In the genomic region with DNA sequence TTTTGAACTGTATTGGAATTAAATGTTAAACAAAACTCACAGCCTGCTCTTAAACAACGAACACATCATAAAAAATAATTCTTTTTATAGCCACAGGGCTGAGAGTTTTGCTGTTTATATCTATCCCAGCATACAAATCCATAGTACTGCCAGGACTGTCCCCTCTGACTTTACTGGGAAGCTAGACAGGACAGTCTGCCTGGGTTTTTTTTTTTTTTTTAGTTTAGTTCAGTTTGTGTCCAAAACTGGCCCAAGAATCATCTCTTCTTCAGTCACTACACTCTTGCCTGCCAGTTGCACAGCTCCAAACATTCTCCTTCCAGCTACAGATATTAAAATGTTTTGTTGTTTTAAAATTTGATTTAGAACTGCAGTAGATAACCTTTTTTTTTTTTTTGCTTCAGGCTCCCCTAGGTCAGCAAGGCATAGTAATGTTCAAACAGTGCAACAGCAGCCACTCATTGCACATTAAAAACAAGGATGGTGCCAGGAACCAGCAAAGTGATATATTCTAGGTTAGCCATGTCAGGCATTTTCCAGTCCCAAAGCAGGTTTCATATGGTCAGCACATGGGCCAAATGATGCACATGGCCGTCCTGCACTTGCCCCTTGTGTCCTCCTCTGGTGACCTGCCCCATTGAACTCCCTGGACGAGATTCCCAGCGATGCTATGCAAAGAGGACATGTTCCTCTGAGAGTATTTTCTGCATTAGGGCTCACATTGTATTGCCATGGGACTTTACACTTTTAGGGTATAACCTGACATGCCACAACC, we compare ENCODE assay signal across 22 cellular contexts.
A peak's percentile ranks its signal among the peaks of the same experiment; 100 is the strongest.
DNase-seq lines count a peak whose midpoint lies in the region; ATAC-seq, FAIRE-seq and TF ChIP-seq lines count a peak whose summit lies in the region.
"Had no signal": no experiment of that assay in that cellular context is flagged by ENCODE, and none has a peak within 500 bp of the region (broad histone marks: within the 10 kb centered on the region; RNA-seq: fewer than 3 reads in every experiment).

No MANE protein-coding gene starts in this region.

- TF ChIP-seq CTCF in kidney (IDR thresholded peaks at IDR 0.05; ENCODE audit: borderline replicate concordance, extremely low read depth, insufficient read depth) = no peak
- TF ChIP-seq CTCF in body of pancreas (IDR thresholded peaks at IDR 0.05) = no peak

- H3K36me3 ChIP-seq in adipocyte (ENCODE audit: control insufficient read depth, insufficient read depth, low read length, severe bottlenecking) (no peaks in the 10 kb centered on the region), kidney (ENCODE audit: control insufficient read depth in 1 of 2, insufficient read depth in 2 of 2, low read length in 2 of 2) (no peaks in the 10 kb centered on the region), body of pancreas (replicated peaks in 1 of 2; ENCODE audit: insufficient read depth in 1 of 2, low read depth in 2 of 2) (no peaks in the 10 kb centered on the region)
- H3K36me3 ChIP-seq: BE2C, SJCRH30 had no signal

- FAIRE-seq in kidney (lab: Jason Lieb, UNC) = no peak
- FAIRE-seq: A549, GM12878 had no signal

- intact Hi-C loops in kidney (cut with DNase I) (no loop called here), sciatic nerve (cut with DNase I) (no loop called here), body of pancreas (cut with DNase I) (no loop called here)

- 76 to 90% methylated on average over 4 of the region's 4 CpGs for WGBS in body of pancreas, 2 donors

- TF ChIP-seq POLR2A in body of pancreas (IDR thresholded peaks at IDR 0.05) = no peak

- H3K4me3 ChIP-seq in adipocyte (ENCODE audit: low read length) (peak overlapping the region; percentile 30), kidney (ENCODE audit: low read length in 2 of 2) (no peak overlapping the region), body of pancreas (no peak overlapping the region)
- H3K4me3 ChIP-seq: A549, GM12878, SJCRH30 had no signal

- DNase-seq in EH (ENCODE audit: low read depth) = peak; percentile 27
- no peak for DNase-seq in adipocyte (ENCODE audit: low read depth)
- peak; percentile 70 for DNase-seq in kidney
- DNase-seq in sciatic nerve (ENCODE audit: low spot score) = no peak
- no peak for DNase-seq in midbrain (lab: John Stamatoyannopoulos, UW)
- no peak for DNase-seq in stimulated activated CD4-positive, alpha-beta T cell treated with anti-CD3 and anti-CD28 coated beads, Interleukin-2, amount 100 ng/mL, for 24 hours
- no peak for DNase-seq in body of pancreas
- DNase-seq: BE2C, DMS79, GOT3, HCEC 1CT, NCI-H1105, NCI-H146, NCI-H2029, NCI-H2227 treated with DMSO at 0.1 percent for 48 hours, NCI-H510A treated with DMSO at 0.1 percent for 48 hours, NCI-H748 treated with DMSO at 0.1 percent for 48 hours, SJCRH30 had no signal

- H3K27ac ChIP-seq in kidney (ENCODE audit: low read depth in 2 of 2, low read length in 2 of 2) (no peak overlapping the region), body of pancreas (no peak overlapping the region)
- H3K27ac ChIP-seq: A549, KMS-11, RWPE1, SJCRH30 had no signal

- ATAC-seq in sciatic nerve (peak; percentile 76), body of pancreas (no peak)
- ATAC-seq: A549, GM12878 had no signal

- H3K9me3 ChIP-seq in adipocyte (ENCODE audit: control insufficient read depth, low read length) (no peaks in the 10 kb centered on the region), kidney (ENCODE audit: control insufficient read depth in 1 of 2, low read length in 2 of 2) (no peaks in the 10 kb centered on the region), body of pancreas (no peaks in the 10 kb centered on the region)
- H3K9me3 ChIP-seq: A549, BE2C, SJCRH30 had no signal

- peaks cover 34% of the 10 kb centered on the region for H3K4me1 ChIP-seq in adipocyte (ENCODE audit: control insufficient read depth, insufficient read depth, low read length)
- no peaks in the 10 kb centered on the region for H3K4me1 ChIP-seq in kidney (ENCODE audit: control insufficient read depth in 1 of 2, insufficient read depth in 1 of 2, low read depth in 1 of 2, low read length in 2 of 2)
- no peaks in the 10 kb centered on the region for H3K4me1 ChIP-seq in body of pancreas
- H3K4me1 ChIP-seq: BE2C had no signal

- H3K27me3 ChIP-seq in adipocyte (replicated peaks; ENCODE audit: control insufficient read depth, insufficient read depth, low read length) = no peaks in the 10 kb centered on the region
- H3K27me3 ChIP-seq in body of pancreas = no peaks in the 10 kb centered on the region
- H3K27me3 ChIP-seq: BE2C, SJCRH30 had no signal

- H3K9ac ChIP-seq in adipocyte (ENCODE audit: low read length) = peak overlapping the region; percentile 62
- H3K9ac ChIP-seq in kidney (ENCODE audit: low read length in 2 of 2) = no peak overlapping the region
- H3K9ac ChIP-seq: KMS-11 had no signal

Comparison
In these comparisons a context has a peak if more than half of its experiments do, and no peak if none do; other contexts are left out.
1. DNase-seq: peak in EH (single experiment) and kidney (single experiment); none in adipocyte (single experiment), sciatic nerve (single experiment), midbrain (single experiment), stimulated activated CD4-positive, alpha-beta T cell treated with anti-CD3 and anti-CD28 coated beads, Interleukin-2, amount 100 ng/mL, for 24 hours (0 of 2) and body of pancreas (0 of 4).